21 cellular contexts compared by ENCODE assay signal in the genomic region with DNA sequence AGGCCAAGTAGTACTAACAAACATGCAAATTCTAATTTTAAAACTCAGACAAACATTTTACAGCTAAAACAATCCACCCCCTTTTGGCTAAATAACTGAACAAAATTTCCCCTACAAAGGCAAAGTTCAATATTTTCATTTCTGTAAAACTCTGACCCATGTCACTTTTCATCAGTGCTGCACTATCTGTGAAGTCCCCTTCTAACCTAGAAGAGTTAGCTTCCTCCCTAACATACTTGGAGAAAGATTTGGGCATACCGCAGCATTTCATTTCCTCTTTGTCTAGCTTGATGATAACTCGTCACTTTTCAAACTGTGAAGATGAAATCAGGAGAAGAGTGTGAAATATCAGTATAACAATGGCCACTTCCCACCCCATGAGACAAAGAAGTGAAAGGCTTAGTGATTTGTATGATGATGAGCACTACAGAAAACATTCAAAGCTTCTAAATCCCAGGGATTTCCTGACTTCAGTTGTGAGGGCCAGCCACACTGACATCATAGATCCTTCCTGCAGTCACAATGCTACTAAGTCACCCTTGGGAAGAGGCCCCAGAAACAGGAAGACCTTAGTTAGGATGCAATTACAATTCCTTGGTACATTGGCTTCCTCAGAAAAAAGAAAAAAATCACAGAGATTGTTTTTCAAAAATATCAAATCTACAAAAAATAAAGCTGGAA. TPM values are rescaled to one million over a fixed set of nuclear protein-coding genes. Genes with fewer than 3 reads are reported as not detected.
A peak's percentile ranks its signal among the peaks of the same experiment; 100 is the strongest.
DNase-seq lines count a peak whose midpoint lies in the region; ATAC-seq and TF ChIP-seq lines count a peak whose summit lies in the region.
"Had no signal": no experiment of that assay in that cellular context is flagged by ENCODE, and none has a peak within 500 bp of the region (broad histone marks: within the 10 kb centered on the region; RNA-seq: fewer than 3 reads in every experiment).

A gene with protein sequence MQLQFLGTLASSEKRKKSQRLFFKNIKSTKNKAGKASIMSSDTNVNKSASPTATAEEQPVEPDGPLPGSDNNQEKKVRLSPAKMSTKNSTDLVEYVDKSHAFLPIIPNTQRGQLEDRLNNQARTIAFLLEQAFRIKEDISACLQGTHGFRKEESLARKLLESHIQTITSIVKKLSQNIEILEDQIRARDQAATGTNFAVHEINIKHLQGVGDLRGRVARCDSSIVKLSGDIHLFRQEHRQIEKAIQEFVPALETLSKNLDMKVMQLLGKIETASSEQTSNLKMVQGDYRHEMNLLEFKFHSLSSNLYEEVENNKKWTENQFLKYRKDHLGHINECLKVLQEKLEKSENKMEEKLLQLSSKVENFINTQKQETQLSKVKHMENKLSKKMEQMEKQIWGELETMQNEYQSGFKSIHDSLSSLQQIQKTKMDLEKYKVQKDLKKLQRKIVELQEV (plus strand): TSS at position 555 of the 681 bp plus-strand sequence. CDS start 24 bp downstream, at position 579.

- H3K4me1 ChIP-seq in heart right ventricle (no peaks in the 10 kb centered on the region), mesodermal cell (ENCODE audit: control insufficient read depth, insufficient read depth, low read length, poor library complexity, severe bottlenecking) (peaks cover 13% of the 10 kb centered on the region), prostate gland (replicated peaks) (no peaks in the 10 kb centered on the region), spleen (no peaks in the 10 kb centered on the region)
- H3K4me1 ChIP-seq: tibial nerve had no signal

- H3K36me3 ChIP-seq in heart right ventricle (no peaks in the 10 kb centered on the region), mesodermal cell (ENCODE audit: control insufficient read depth, insufficient read depth, low read length) (no peaks in the 10 kb centered on the region), prostate gland (no peaks in the 10 kb centered on the region), spleen (no peaks in the 10 kb centered on the region)
- H3K36me3 ChIP-seq: brain microvascular endothelial cell, tibial nerve had no signal

- H3K27me3 ChIP-seq in heart right ventricle (no peaks in the 10 kb centered on the region), prostate gland (replicated peaks; ENCODE audit: insufficient read depth) (no peaks in the 10 kb centered on the region), spleen (replicated peaks in 1 of 7) (peaks cover 0 to 6% (median 0%) of the 10 kb centered on the region in 7 donors)
- H3K27me3 ChIP-seq: brain microvascular endothelial cell, tibial nerve had no signal

- H3K4me3 ChIP-seq in heart right ventricle (no peak within 1 kb of the TSS), mesodermal cell (ENCODE audit: extremely low read depth, insufficient read depth, low read length, poor library complexity, severe bottlenecking) (no peak within 1 kb of the TSS), prostate gland (no peak within 1 kb of the TSS), spleen (no peak within 1 kb of the TSS)
- H3K4me3 ChIP-seq: tibial nerve had no signal

- ATAC-seq in heart right ventricle (peak in 5 of 8 donors; percentile 51 to 88 (median 71)), left cardiac atrium (no peak)
- ATAC-seq: activated CD4-positive, alpha-beta T cell treated with anti-CD3 and anti-CD28 coated beads for 36 hours; naive thymus-derived CD4-positive, alpha-beta T cell; sciatic nerve had no signal

- TF ChIP-seq POLR2A in prostate gland (IDR thresholded peaks at IDR 0.05): no peak
- TF ChIP-seq POLR2A in spleen (IDR thresholded peaks at IDR 0.05): no peak

- no peaks in the 10 kb centered on the region for H3K9me3 Mint-ChIP-seq in type B pancreatic cell
- H3K9me3 Mint-ChIP-seq: activated naive CD4-positive, alpha-beta T cell treated with anti-CD3 and anti-CD28 coated beads, Interleukin-2, amount 10 ng/mL, durations not matched to agents 7 days and 5 days had no signal

- WGBS in heart right ventricle, 2 donors: 44 to 47% methylated on average over 2 of the region's 2 CpGs
- no CpG with 5 or more reads among the region's 2 CpGs for WGBS in mesodermal cell (ENCODE audit: insufficient coverage in 2 of 2), 2 experiments
- WGBS in prostate gland: 83% methylated on average over 2 of the region's 2 CpGs
- 52 to 67% (median 59%) methylated on average over 2 of the region's 2 CpGs for WGBS in spleen, 5 donors

- no peak within 1 kb of the TSS for H3K4me3 Mint-ChIP-seq in type B pancreatic cell
- H3K4me3 Mint-ChIP-seq: activated CD4-positive, alpha-beta T cell treated with anti-CD3 and anti-CD28 coated beads for 36 hours; activated naive CD4-positive, alpha-beta T cell treated with anti-CD3 and anti-CD28 coated beads, Interleukin-2, amount 10 ng/mL, durations not matched to agents 7 days and 5 days; IgD-negative memory B cell; naive thymus-derived CD4-positive, alpha-beta T cell had no signal

- no peaks in the 10 kb centered on the region for H3K27me3 Mint-ChIP-seq in type B pancreatic cell

- peak within 1 kb of the TSS; percentile 93 for H3K27ac Mint-ChIP-seq in type B pancreatic cell
- H3K27ac Mint-ChIP-seq: activated CD4-positive, alpha-beta T cell treated with anti-CD3 and anti-CD28 coated beads for 36 hours; activated naive CD4-positive, alpha-beta T cell treated with anti-CD3 and anti-CD28 coated beads, Interleukin-2, amount 10 ng/mL, durations not matched to agents 7 days and 5 days; IgD-negative memory B cell; naive thymus-derived CD4-positive, alpha-beta T cell had no signal

- TF ChIP-seq CTCF in heart right ventricle (IDR thresholded peaks at IDR 0.05) (no peak), VCaP (conservative IDR thresholded peaks at IDR 0.05) (no peak), type B pancreatic cell (conservative IDR thresholded peaks at IDR 0.05) (no peak), prostate gland (IDR thresholded peaks at IDR 0.05) (no peak), spleen (IDR thresholded peaks at IDR 0.05 in 8 of 11, conservative IDR thresholded peaks at IDR 0.05 in 3 of 11) (no peak)

- intact Hi-C loops in heart right ventricle (cut with DNase I) (no loop called here), left cardiac atrium (cut with DNase I) (no loop called here), prostate gland (cut with DNase I) (no loop called here), spleen (cut with DNase I; ENCODE audit: low total_unique reads) (no loop called here)

- peak within 1 kb of the TSS in 1 of 10 donors; percentile 44 for H3K27ac ChIP-seq in heart right ventricle
- H3K27ac ChIP-seq in VCaP: peak within 1 kb of the TSS; percentile 7; the same call in 1 of the 2 replicates
- H3K27ac ChIP-seq in mesodermal cell (ENCODE audit: low read depth, low read length, severe bottlenecking): peak within 1 kb of the TSS; percentile 82
- no peak within 1 kb of the TSS for H3K27ac ChIP-seq in prostate gland
- no peak within 1 kb of the TSS for H3K27ac ChIP-seq in spleen
- H3K27ac ChIP-seq: brain microvascular endothelial cell, tibial nerve had no signal

- peaks cover 6% of the 10 kb centered on the region for H3K4me1 Mint-ChIP-seq in type B pancreatic cell (ENCODE audit: unreplicated experiment)
- H3K4me1 Mint-ChIP-seq: activated CD4-positive, alpha-beta T cell treated with anti-CD3 and anti-CD28 coated beads for 36 hours; activated naive CD4-positive, alpha-beta T cell treated with anti-CD3 and anti-CD28 coated beads, Interleukin-2, amount 10 ng/mL, durations not matched to agents 7 days and 5 days; IgD-negative memory B cell; naive thymus-derived CD4-positive, alpha-beta T cell had no signal

- DNase-seq in heart right ventricle (peak in 1 of 2 donors; percentile 7), left cardiac atrium (no peak), type B pancreatic cell (ENCODE audit: extremely low spot score, unreplicated experiment) (no peak), prostate gland (ENCODE audit: low spot score) (no peak), AG08395 (ENCODE audit: low spot score) (no peak), spleen (no peak)
- DNase-seq: activated CD4-positive, alpha-beta T cell treated with anti-CD3 and anti-CD28 coated beads for 36 hours; activated CD8-positive, alpha-beta memory T cell treated with anti-CD3 and anti-CD28 coated beads, Interleukin-2, amount 50 U/mL, for 48 hours; activated naive CD4-positive, alpha-beta T cell treated with anti-CD3 and anti-CD28 coated beads, Interleukin-2, amount 10 ng/mL, durations not matched to agents 7 days and 5 days; brain microvascular endothelial cell; hippocampal formation; naive thymus-derived CD4-positive, alpha-beta T cell; NCI-H1092; NCI-H2171 treated with DMSO at 0.1 percent for 48 hours; stimulated activated CD4-positive, alpha-beta T cell treated with anti-CD3 and anti-CD28 coated beads, Interleukin-4, amount 100 ng/mL, for 4 hours; T-helper 2 cell had no signal

- H3K9me3 ChIP-seq in heart right ventricle (peaks cover 0 to 3% (median 0%) of the 10 kb centered on the region in 11 donors), mesodermal cell (ENCODE audit: control insufficient read depth, low read length) (no peaks in the 10 kb centered on the region), prostate gland (no peaks in the 10 kb centered on the region), spleen (peaks cover 0 to 11% (median 0%) of the 10 kb centered on the region in 8 donors)

- peaks cover 4% of the 10 kb centered on the region for H3K36me3 Mint-ChIP-seq in type B pancreatic cell
- H3K36me3 Mint-ChIP-seq: activated naive CD4-positive, alpha-beta T cell treated with anti-CD3 and anti-CD28 coated beads, Interleukin-2, amount 10 ng/mL, durations not matched to agents 7 days and 5 days; IgD-negative memory B cell had no signal

RNA-seq across cellular contexts. Expression of the gene that starts here (rescaled TPM):
- 10 to 100 TPM in 3 of 10 donors, 1 to 10 TPM in 7; 1.0 to 19.5 (median 6.9) TPM for total RNA-seq in heart right ventricle
- polyA plus RNA-seq in heart right ventricle: 1 to 10 TPM in 1 of 2 donors, under 1 TPM in 1; 0.12 to 9.1 TPM
- total RNA-seq in left cardiac atrium: 10 to 100 TPM in 1 of 2 donors, 1 to 10 TPM in 1; 8.6 to 16.4 TPM
- polyA plus RNA-seq in mesodermal cell (2013, experiment 1 of 2): 0.63 TPM
- polyA plus RNA-seq in mesodermal cell (2013, experiment 2 of 2): not detected
- total RNA-seq in type B pancreatic cell (ENCODE audit: low replicate concordance): 2.4 and 12.6 TPM in 2 replicates
- total RNA-seq in prostate gland: 1 to 10 TPM in 1 of 2 donors, not detected in 1; 8.2 TPM
- not detected for total RNA-seq in spleen
- polyA plus RNA-seq in spleen: under 1 TPM in 2 of 3 donors, not detected in 1; 0.13 to 0.61 TPM
- total RNA-seq: activated CD4-positive, alpha-beta T cell treated with anti-CD3 and anti-CD28 coated beads for 36 hours; naive thymus-derived CD4-positive, alpha-beta T cell; sciatic nerve; tibial nerve had no signal
- polyA plus RNA-seq: IgD-negative memory B cell; naive thymus-derived CD4-positive, alpha-beta T cell had no signal

Comparison
In these comparisons a context has a peak if more than half of its experiments do, and no peak if none do; other contexts are left out.
1. ATAC-seq: peak in heart right ventricle (5 of 8); none in left cardiac atrium (0 of 2).
2. H3K27ac ChIP-seq: peak in VCaP (single experiment) and mesodermal cell (single experiment); none in prostate gland (0 of 2) and spleen (0 of 8).